20 cellular contexts compared by ENCODE assay signal in the genomic region with DNA sequence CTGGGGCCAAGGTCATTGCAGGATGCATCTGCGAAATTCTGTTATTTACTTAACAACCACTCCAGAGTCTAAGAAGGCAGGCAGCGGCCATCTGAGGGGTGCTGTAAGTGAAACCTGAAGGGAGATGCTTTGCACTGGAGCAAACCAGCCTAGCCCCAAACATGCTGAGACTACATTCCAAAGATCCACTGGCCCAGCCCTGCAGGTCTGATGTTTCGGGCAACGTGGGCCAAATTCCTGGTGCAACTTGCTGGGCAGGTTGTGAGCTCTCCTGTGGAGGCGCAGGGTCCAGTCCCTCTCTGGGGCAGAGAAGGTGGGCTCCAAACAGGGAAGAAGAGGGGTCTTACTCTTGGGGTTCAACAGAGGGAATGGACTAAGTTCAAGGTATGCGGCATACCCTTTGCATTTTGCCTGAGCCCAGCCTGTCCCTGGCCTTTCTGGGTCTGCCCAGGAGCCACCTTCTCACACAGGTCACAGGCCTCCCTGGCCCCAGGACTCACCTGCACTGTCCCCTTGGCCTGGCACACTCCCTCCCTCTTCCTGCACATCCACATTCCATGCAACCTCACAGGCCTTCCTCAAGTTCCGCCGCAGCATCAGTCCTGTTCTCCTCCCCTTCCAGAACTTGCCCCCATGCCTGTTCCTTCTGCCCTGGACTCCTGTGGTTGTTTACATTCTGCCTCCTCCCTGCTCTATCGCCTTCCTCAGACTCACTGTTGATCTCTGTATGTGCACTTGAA. TPM values are rescaled to one million over a fixed set of nuclear protein-coding genes. Genes with fewer than 3 reads are reported as not detected.
DNase-seq lines count a peak whose midpoint lies in the region; ATAC-seq and TF ChIP-seq lines count a peak whose summit lies in the region.
"Had no signal": no experiment of that assay in that cellular context is flagged by ENCODE, and none has a peak within 500 bp of the region (broad histone marks: within the 10 kb centered on the region; RNA-seq: fewer than 3 reads in every experiment).

No MANE protein-coding gene starts in this region.

- H3K36me3 Mint-ChIP-seq in natural killer cell treated with Interleukin-12 subunit alpha and Interleukin-12 subunit beta and Interleukin-15 and Interleukin-18, amount 100 ng/mL, for 72 hours, result no peaks in the 10 kb centered on the region
- no peaks in the 10 kb centered on the region for H3K36me3 Mint-ChIP-seq in natural killer cell
- no peaks in the 10 kb centered on the region; a peak in 1 of 7 replicates for H3K36me3 Mint-ChIP-seq in H9 (ENCODE audit: insufficient read depth in 1 of 3, low read depth in 3 of 3)

- H2BK12ac ChIP-seq in H9 (ENCODE audit: insufficient read length, low read depth, low read length), result no peak overlapping the region

- no peak overlapping the region for H2BK120ac ChIP-seq in H9 (ENCODE audit: low read depth, low read length, poor library complexity, severe bottlenecking)

- peak overlapping the region; percentile 98 for H3K27ac ChIP-seq in cingulate gyrus (ENCODE audit: low read depth, low read length)
- H3K27ac ChIP-seq in adrenal gland, result no peak overlapping the region
- H3K27ac ChIP-seq in H9 (ENCODE audit: insufficient read length, low read depth, low read length), result no peak overlapping the region
- no peak overlapping the region for H3K27ac ChIP-seq in Peyer's patch
- H3K27ac ChIP-seq: KMS-11 had no signal

- H4K5ac ChIP-seq in H9 (ENCODE audit: insufficient read length, low read depth, low read length), result no peak overlapping the region

- no peaks in the 10 kb centered on the region for H3K9me3 Mint-ChIP-seq in natural killer cell treated with Interleukin-12 subunit alpha and Interleukin-12 subunit beta and Interleukin-15 and Interleukin-18, amount 100 ng/mL, for 72 hours
- H3K9me3 Mint-ChIP-seq in natural killer cell (no peaks in the 10 kb centered on the region), H9 (no peaks in the 10 kb centered on the region)
- H3K9me3 Mint-ChIP-seq: GM23338 had no signal

- TF ChIP-seq POLR2A in adrenal gland (IDR thresholded peaks at IDR 0.05) (no peak), Peyer's patch (IDR thresholded peaks at IDR 0.05) (no peak)

- H2BK15ac ChIP-seq in H9 (ENCODE audit: low read depth, low read length), result no peak overlapping the region

- H3K23ac ChIP-seq in H9 (ENCODE audit: insufficient read length, low read depth, low read length), result no peak overlapping the region

- H4K91ac ChIP-seq in H9 (ENCODE audit: insufficient read length, low read depth, low read length), result no peak overlapping the region

- H3K4me1 ChIP-seq in adrenal gland (replicated peaks in 1 of 2), result peaks cover 0 to 1% of the 10 kb centered on the region in 2 donors
- peaks cover 4% of the 10 kb centered on the region; the same call in 1 of the 2 replicates for H3K4me1 ChIP-seq in H9 (ENCODE audit: insufficient read depth, low read length)
- H3K4me1 ChIP-seq in Peyer's patch, result peaks cover 0 to 6% (median 0%) of the 10 kb centered on the region in 4 donors

- no peaks in the 10 kb centered on the region for H3K79me2 ChIP-seq in H9 (ENCODE audit: insufficient read depth, low read length)

- H3K4me1 Mint-ChIP-seq in natural killer cell treated with Interleukin-12 subunit alpha and Interleukin-12 subunit beta and Interleukin-15 and Interleukin-18, amount 100 ng/mL, for 72 hours (ENCODE audit: low read depth in 2 of 2), result no peaks in the 10 kb centered on the region
- peaks cover 0 to 6% of the 10 kb centered on the region in 2 donors for H3K4me1 Mint-ChIP-seq in natural killer cell
- peaks cover 29 to 42% of the 10 kb centered on the region in 2 experiments for H3K4me1 Mint-ChIP-seq in H9

- H3K27me3 Mint-ChIP-seq in natural killer cell treated with Interleukin-12 subunit alpha and Interleukin-12 subunit beta and Interleukin-15 and Interleukin-18, amount 100 ng/mL, for 72 hours, result peaks cover 24 to 28% of the 10 kb centered on the region in 2 donors
- H3K27me3 Mint-ChIP-seq in natural killer cell (ENCODE audit: low read depth in 2 of 2) (peaks cover 8 to 20% of the 10 kb centered on the region in 2 donors), H9 (ENCODE audit: low read depth) (peaks cover 61% of the 10 kb centered on the region)

- 82 to 90% (median 85%) methylated on average over 7 to 9 of the region's 9 CpGs for WGBS in adrenal gland, 4 donors
- no CpG with 5 or more reads among the region's 9 CpGs for WGBS in H9 (ENCODE audit: extremely low coverage, insufficient read length, low lambda C conversion rate)

- DNase-seq in natural killer cell treated with Interleukin-12 subunit alpha and Interleukin-12 subunit beta and Interleukin-15 and Interleukin-18, amount 100 ng/mL, for 72 hours (ENCODE audit: low spot score), result peak; percentile 44
- DNase-seq in natural killer cell (no peak), medulla oblongata (ENCODE audit: extremely low spot score) (peak; percentile 2), ureter (ENCODE audit: low spot score) (peak; percentile 54), adrenal gland (no peak), H9 (no peak), Peyer's patch (no peak)
- DNase-seq: AML-193, GF-D8, MM.1S, NCI-H1105, NCI-H187 treated with DMSO at 0.1 percent for 48 hours, NCI-H2171 treated with DMSO at 0.1 percent for 48 hours, NCI-H774, SHP77 had no signal

- H3K9me3 ChIP-seq in adrenal gland (replicated peaks in 1 of 3) (no peaks in the 10 kb centered on the region), H9 (ENCODE audit: control insufficient read depth, low read depth, low read length) (no peaks in the 10 kb centered on the region), Peyer's patch (no peaks in the 10 kb centered on the region)

- no peaks in the 10 kb centered on the region for H3K36me3 ChIP-seq in adrenal gland (replicated peaks in 1 of 2)
- no peaks in the 10 kb centered on the region for H3K36me3 ChIP-seq in Peyer's patch

- no peaks in the 10 kb centered on the region for H3K79me1 ChIP-seq in H9 (ENCODE audit: insufficient read depth, low read depth, low read length, poor library complexity, severe bottlenecking)

- no peak overlapping the region for H2BK5ac ChIP-seq in H9 (ENCODE audit: insufficient read length, low read length)

- H2BK20ac ChIP-seq in H9 (ENCODE audit: low read depth, low read length, poor library complexity, severe bottlenecking), result no peak overlapping the region

- H2AK5ac ChIP-seq in H9 (ENCODE audit: insufficient read length, low read length), result no peak overlapping the region

- TF ChIP-seq CTCF in natural killer cell (IDR thresholded peaks at IDR 0.05) (no peak), adrenal gland (IDR thresholded peaks at IDR 0.05) (no peak), H9 (conservative IDR thresholded peaks at IDR 0.05) (no peak), Peyer's patch (IDR thresholded peaks at IDR 0.05) (no peak)

- no peak overlapping the region for H4K8ac ChIP-seq in H9 (replicated peaks; ENCODE audit: insufficient read length, low read depth, low read length)

- no peak overlapping the region for H3K4me3 Mint-ChIP-seq in natural killer cell treated with Interleukin-12 subunit alpha and Interleukin-12 subunit beta and Interleukin-15 and Interleukin-18, amount 100 ng/mL, for 72 hours
- H3K4me3 Mint-ChIP-seq in natural killer cell (no peak overlapping the region), H9 (no peak overlapping the region)
- H3K4me3 Mint-ChIP-seq: GM23338 had no signal

- H3K27me3 ChIP-seq in adrenal gland (peaks cover 30% of the 10 kb centered on the region), H9 (ENCODE audit: insufficient read depth, low read length) (peaks cover 19% of the 10 kb centered on the region; the same call in 1 of the 2 replicates), Peyer's patch (peaks cover 0 to 11% of the 10 kb centered on the region in 2 donors)

- no peak overlapping the region for H3K56ac ChIP-seq in H9 (ENCODE audit: insufficient read length, low read depth, low read length)

- H3K4me2 ChIP-seq in H9 (ENCODE audit: insufficient read depth, insufficient read length, low read length), result no peak overlapping the region
- H3K4me2 ChIP-seq: GM23338, KMS-11 had no signal

- no peak overlapping the region for H2AFZ ChIP-seq in H9 (ENCODE audit: low read length)
- H2AFZ ChIP-seq: GM23338 had no signal

- peaks cover 6% of the 10 kb centered on the region for H3K23me2 ChIP-seq in H9 (ENCODE audit: insufficient read length, low read depth, low read length, poor library complexity, severe bottlenecking)

- H3K9ac ChIP-seq in H9 (ENCODE audit: extremely low read depth, insufficient read length, low read length), result no peak overlapping the region
- H3K9ac ChIP-seq: KMS-11 had no signal

- H3K27ac Mint-ChIP-seq in natural killer cell treated with Interleukin-12 subunit alpha and Interleukin-12 subunit beta and Interleukin-15 and Interleukin-18, amount 100 ng/mL, for 72 hours, result no peak overlapping the region
- H3K27ac Mint-ChIP-seq in natural killer cell (no peak overlapping the region), H9 (no peak overlapping the region; a peak in 1 of 7 replicates)
- H3K27ac Mint-ChIP-seq: GM23338 had no signal

- no peak overlapping the region for H3T11ph ChIP-seq in H9 (ENCODE audit: low read length)

- H3K18ac ChIP-seq in H9 (ENCODE audit: insufficient read length, low read depth, low read length), result no peak overlapping the region

- no peak overlapping the region for H3K4me3 ChIP-seq in adrenal gland
- no peak overlapping the region for H3K4me3 ChIP-seq in Peyer's patch
- H3K4me3 ChIP-seq: GM23338 had no signal

- ATAC-seq in natural killer cell treated with Interleukin-12 subunit alpha and Interleukin-12 subunit beta and Interleukin-15 and Interleukin-18, amount 100 ng/mL, for 72 hours, result no peak
- no peak for ATAC-seq in natural killer cell
- ATAC-seq: GM23338, Panc1 had no signal

- intact Hi-C loops in natural killer cell (cut with micrococcal nuclease) (no loop called here), adrenal gland (cut with DNase I) (loop anchor here in 1 of 2 donors (10.0 kb wide), 1 partner anchor 84 kb away; no protein-coding TSS in a partner anchor)

- H4K20me1 ChIP-seq in H9 (ENCODE audit: control insufficient read depth, insufficient read depth, insufficient read length), result no peaks in the 10 kb centered on the region

- H3K4ac ChIP-seq in H9 (ENCODE audit: low read depth, low read length), result no peak overlapping the region

- no peak overlapping the region for H3K14ac ChIP-seq in H9 (ENCODE audit: insufficient read depth, low read length)

RNA-seq across cellular contexts. Expression of a gene that starts 5.1 kb away (rescaled TPM):
- 1 to 10 TPM; 1.2 to 2.2 TPM for total RNA-seq in natural killer cell treated with Interleukin-12 subunit alpha and Interleukin-12 subunit beta and Interleukin-15 and Interleukin-18, amount 100 ng/mL, for 72 hours
- 1 to 10 TPM in 2 of 3 donors, under 1 TPM in 1; 0.54 to 3.3 (median 1.8) TPM for total RNA-seq in natural killer cell
- total RNA-seq in ureter, result 19.2 TPM
- under 1 TPM in 4 of 8 donors, not detected in 4; 0.32 to 0.69 (median 0.55) TPM for total RNA-seq in adrenal gland
- polyA plus RNA-seq in adrenal gland, result 1 to 10 TPM; 1.1 to 4.5 (median 1.2) TPM
- not detected in 2 replicates for total RNA-seq in H9 (2021)
- total RNA-seq in Peyer's patch, result 1 to 10 TPM in 1 of 4 donors, not detected in 3; 1.2 TPM
- total RNA-seq: NCI-H460 had no signal

Comparison
In these comparisons a context has a peak if more than half of its experiments do, and no peak if none do; other contexts are left out.
1. DNase-seq: peak in natural killer cell treated with Interleukin-12 subunit alpha and Interleukin-12 subunit beta and Interleukin-15 and Interleukin-18, amount 100 ng/mL, for 72 hours (single experiment), medulla oblongata (single experiment) and ureter (single experiment); none in natural killer cell (single experiment), adrenal gland (0 of 7), H9 (single experiment) and Peyer's patch (0 of 3).